Comparison of ENCODE assay signal across 9 cellular contexts in genomic region chr5:171595801-171596231, GRCh38.
A peak's percentile ranks its signal among the peaks of the same experiment; 100 is the strongest.
DNase-seq lines count a peak whose midpoint lies in the region; ATAC-seq, FAIRE-seq and TF ChIP-seq lines count a peak whose summit lies in the region.
"Had no signal": no experiment of that assay in that cellular context is flagged by ENCODE, and none has a peak within 500 bp of the region (broad histone marks: within the 10 kb centered on the region; RNA-seq: fewer than 3 reads in every experiment).

No MANE protein-coding gene starts in this region.

- H3K27me3 ChIP-seq in RWPE2 (ENCODE audit: insufficient read depth, poor library complexity, severe bottlenecking) (no peaks in the 10 kb centered on the region), stomach (peaks cover 0 to 25% (median 0%) of the 10 kb centered on the region in 3 donors)

- peak overlapping the region; percentile 44 for H3K27ac ChIP-seq in RWPE2 (ENCODE audit: poor library complexity, severe bottlenecking)
- H3K27ac ChIP-seq in stomach: no peak overlapping the region
- H3K27ac ChIP-seq: suprapubic skin had no signal

- TF ChIP-seq POLR2A in H54 (IDR thresholded peaks at IDR 0.05; ENCODE audit: low read depth, low read length) (no peak), stomach (IDR thresholded peaks at IDR 0.05) (no peak)

- WGBS in stomach, 5 donors: 48 to 72% (median 63%) methylated on average over 3 of the region's 3 CpGs

- intact Hi-C loops in stomach (cut with DNase I; ENCODE audit: low total_unique reads): no loop called here

- no peak overlapping the region for H3K4me3 ChIP-seq in RWPE2 (ENCODE audit: severe bottlenecking)
- no peak overlapping the region for H3K4me3 ChIP-seq in stomach
- H3K4me3 ChIP-seq: suprapubic skin had no signal

- ATAC-seq in RWPE2 (ENCODE audit: low read depth) (peak; percentile 75), GM19455 (IDR thresholded peaks at IDR 0.05; ENCODE audit: unreplicated experiment) (no peak)

- no peak for TF ChIP-seq EP300 in stomach (IDR thresholded peaks at IDR 0.05)

- H3K4me1 ChIP-seq in RWPE2 (ENCODE audit: insufficient read depth, poor library complexity, severe bottlenecking) (peaks cover 11% of the 10 kb centered on the region), stomach (peaks cover 0 to 4% (median 1%) of the 10 kb centered on the region in 4 donors)

- peak; percentile 70 for FAIRE-seq in H54 (lab: Jason Lieb, UNC)

- TF ChIP-seq CTCF in RWPE2 (IDR thresholded peaks at IDR 0.05; ENCODE audit: poor library complexity, severe bottlenecking): no peak
- no peak for TF ChIP-seq CTCF in stomach (IDR thresholded peaks at IDR 0.05)

- H3K36me3 ChIP-seq in RWPE2 (ENCODE audit: low read depth) (no peaks in the 10 kb centered on the region), stomach (no peaks in the 10 kb centered on the region)
- H3K36me3 ChIP-seq: suprapubic skin had no signal

- DNase-seq in DMS53 (lab: John Stamatoyannopoulos, UW) (peak; percentile 87), H54 (ENCODE audit: insufficient read length, low spot score) (peak; percentile 61), RWPE2 (ENCODE audit: low spot score) (no peak), islet precursor cell (peak; percentile 58), stomach (no peak), epidermal melanocyte (ENCODE audit: insufficient read length, low spot score) (no peak)
- DNase-seq in activated effector memory CD4-positive, alpha-beta T cell treated with anti-CD3 and anti-CD28 coated beads, Interleukin-2, amount 50 U/mL, for 16 hours: no peak

- H3K9me3 ChIP-seq in RWPE2 (ENCODE audit: severe bottlenecking) (no peaks in the 10 kb centered on the region), stomach (no peaks in the 10 kb centered on the region)
- H3K9me3 ChIP-seq: suprapubic skin had no signal

Comparison
In these comparisons a context has a peak if more than half of its experiments do, and no peak if none do; other contexts are left out.
1. DNase-seq: peak in DMS53 (single experiment), H54 (single experiment) and islet precursor cell (single experiment); none in RWPE2 (single experiment), activated effector memory CD4-positive, alpha-beta T cell treated with anti-CD3 and anti-CD28 coated beads, Interleukin-2, amount 50 U/mL, for 16 hours (single experiment), stomach (single experiment) and epidermal melanocyte (single experiment).